ENCODE assay signal across 18 cellular contexts in the genomic region with DNA sequence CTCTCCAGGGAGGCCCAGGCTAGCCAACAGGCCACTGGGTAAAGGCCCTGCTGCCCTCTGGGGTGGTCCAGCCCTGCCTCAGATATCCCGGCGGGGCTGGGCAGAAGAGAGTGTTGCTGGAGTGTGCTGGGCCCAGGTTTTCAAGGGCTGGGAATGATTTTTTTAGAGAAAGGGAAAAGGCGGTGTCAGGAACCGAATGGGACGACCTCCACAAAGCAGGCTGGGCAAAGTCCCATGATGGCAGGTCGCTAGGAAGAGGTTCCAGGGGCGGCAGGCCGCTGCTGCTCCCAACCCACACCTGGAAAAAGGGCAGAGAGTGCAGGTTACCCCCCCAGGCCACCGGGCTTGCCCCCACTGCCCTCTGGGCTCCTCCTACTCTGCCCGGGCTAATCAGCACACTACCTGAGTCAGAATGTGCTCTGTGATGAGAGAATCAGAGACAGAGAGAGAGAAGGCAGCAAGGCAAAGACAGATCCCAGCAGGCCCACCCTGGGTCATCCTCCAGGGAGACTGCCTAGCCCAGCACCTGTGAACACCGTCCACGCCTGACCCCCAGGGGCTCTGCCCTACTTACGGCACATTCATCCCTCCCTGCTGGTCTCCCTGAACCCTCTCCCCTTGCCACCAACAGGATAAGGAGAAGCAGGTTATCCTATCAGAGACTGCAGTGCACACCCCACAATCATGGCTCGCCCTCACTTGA. TPM values are rescaled to one million over a fixed set of nuclear protein-coding genes. Genes with fewer than 3 reads are reported as not detected.
DNase-seq lines count a peak whose midpoint lies in the region; ATAC-seq, FAIRE-seq and TF ChIP-seq lines count a peak whose summit lies in the region.
"Had no signal": no experiment of that assay in that cellular context is flagged by ENCODE, and none has a peak within 500 bp of the region (broad histone marks: within the 10 kb centered on the region; RNA-seq: fewer than 3 reads in every experiment).

No MANE protein-coding gene starts in this region.

- H3K4me3 Mint-ChIP-seq in Calu3 (ENCODE audit: low read depth, unreplicated experiment) (peak overlapping the region; percentile 81), endodermal cell (peak overlapping the region; percentile 80)

- intact Hi-C loops in Calu3 (cut with micrococcal nuclease; ENCODE audit: unreplicated experiment): no loop called here

- H3K36me3 ChIP-seq in NT2/D1 (ENCODE audit: insufficient read depth, insufficient read length, low read length) (peaks cover 83% of the 10 kb centered on the region), endodermal cell (ENCODE audit: control insufficient read depth, insufficient read depth, low read length) (peaks cover 76% of the 10 kb centered on the region), osteoblast (ENCODE audit: insufficient read depth, low read length) (peaks cover 21% of the 10 kb centered on the region)

- H3K4me1 Mint-ChIP-seq in Calu3 (ENCODE audit: low read depth, unreplicated experiment): peaks cover 80% of the 10 kb centered on the region
- peaks cover 56% of the 10 kb centered on the region for H3K4me1 Mint-ChIP-seq in endodermal cell

- TF ChIP-seq CTCF in Calu3 (IDR thresholded peaks at IDR 0.05; ENCODE audit: unreplicated experiment) (no peak), endodermal cell (conservative IDR thresholded peaks at IDR 0.05) (no peak), osteoblast (IDR thresholded peaks at IDR 0.05; ENCODE audit: extremely low read depth, low read depth, low read length) (no peak)

- H2AFZ ChIP-seq in osteoblast (ENCODE audit: low read length): no peak overlapping the region

- H3K9me3 ChIP-seq in NT2/D1 (ENCODE audit: insufficient read depth, low read length): no peaks in the 10 kb centered on the region
- no peaks in the 10 kb centered on the region for H3K9me3 ChIP-seq in endodermal cell (ENCODE audit: control insufficient read depth, low read length)
- no peaks in the 10 kb centered on the region for H3K9me3 ChIP-seq in osteoblast (ENCODE audit: low read depth, low read length)
- H3K9me3 ChIP-seq: Caco-2, thoracic aorta had no signal

- DNase-seq in Calu3 (no peak), NT2/D1 (ENCODE audit: low read depth, low spot score) (no peak), endodermal cell (no peak), osteoblast (ENCODE audit: insufficient read length, low spot score, missing footprints) (peak; percentile 65), urothelium cell line (ENCODE audit: low spot score) (no peak), DMS153 treated with DMSO at 0.1 percent for 48 hours (lab: John Stamatoyannopoulos, UW; ENCODE audit: unreplicated experiment) (no peak), HuH-7 (ENCODE audit: low spot score) (no peak)
- DNase-seq: activated effector memory CD4-positive, alpha-beta T cell treated with Interleukin-2 at 50 U/mL for 16 hours; Caco-2; cerebellar nuclear complex; hippocampal formation; NCI-H1694 treated with DMSO at 0.1 percent for 48 hours; NCI-H69; SHP77 had no signal

- no peaks in the 10 kb centered on the region for H3K27me3 ChIP-seq in NT2/D1 (ENCODE audit: insufficient read depth, insufficient read length)
- no peaks in the 10 kb centered on the region for H3K27me3 ChIP-seq in endodermal cell (ENCODE audit: control insufficient read depth, insufficient read depth, low read length, poor library complexity, severe bottlenecking)
- no peaks in the 10 kb centered on the region for H3K27me3 ChIP-seq in osteoblast (ENCODE audit: insufficient read depth, low read length)

- 93 to 97% methylated on average over 7 to 14 of the region's 14 CpGs for WGBS in endodermal cell (ENCODE audit: insufficient coverage in 1 of 2, insufficient read length in 1 of 2), 2 experiments

- peak overlapping the region; percentile 32 for H3K9ac ChIP-seq in NT2/D1 (ENCODE audit: insufficient read length, low read depth)
- H3K9ac ChIP-seq in endodermal cell (ENCODE audit: extremely low read depth, low read length, poor library complexity, severe bottlenecking): no peak overlapping the region

- H3K27ac Mint-ChIP-seq in Calu3 (ENCODE audit: unreplicated experiment) (peak overlapping the region; percentile 93), endodermal cell (no peak overlapping the region)

- H3K36me3 Mint-ChIP-seq in Calu3 (ENCODE audit: insufficient read depth, unreplicated experiment) (peaks cover 72% of the 10 kb centered on the region), endodermal cell (ENCODE audit: low read depth) (peaks cover 68% of the 10 kb centered on the region)

- H3K27me3 Mint-ChIP-seq in Calu3 (ENCODE audit: unreplicated experiment) (no peaks in the 10 kb centered on the region), endodermal cell (ENCODE audit: insufficient read depth) (no peaks in the 10 kb centered on the region)

- H3K79me2 ChIP-seq in osteoblast (ENCODE audit: insufficient read depth, low read length): peaks cover 8% of the 10 kb centered on the region

- ATAC-seq in HG02798 (IDR thresholded peaks at IDR 0.05; ENCODE audit: poor library complexity, unreplicated experiment): no peak
- ATAC-seq: K562, sciatic nerve had no signal

- BruUV-seq in Calu3 (replicated peaks; lab: Mats Ljungman, UMichigan): no TSS peak

- H3K4me1 ChIP-seq in NT2/D1 (ENCODE audit: insufficient read depth, insufficient read length) (peaks cover 24% of the 10 kb centered on the region), endodermal cell (ENCODE audit: control insufficient read depth, insufficient read depth, low read length) (peaks cover 24% of the 10 kb centered on the region), osteoblast (ENCODE audit: insufficient read depth, low read length) (peaks cover 18% of the 10 kb centered on the region)

- H4K20me1 ChIP-seq in osteoblast (ENCODE audit: insufficient read depth, low read length): peaks cover 39% of the 10 kb centered on the region

- H3K4me2 ChIP-seq in osteoblast (ENCODE audit: insufficient read depth, low read length): no peak overlapping the region

- CTCF ChIA-PET in Calu3 (lab: Charles Lee): no interaction called here

- FAIRE-seq in urothelium cell line (lab: Jason Lieb, UNC): no peak
- FAIRE-seq: K562 had no signal

- no peaks in the 10 kb centered on the region for H3K9me3 Mint-ChIP-seq in Calu3 (ENCODE audit: low read depth, unreplicated experiment)
- no peaks in the 10 kb centered on the region for H3K9me3 Mint-ChIP-seq in endodermal cell

- no peak overlapping the region for H3K4me3 ChIP-seq in NT2/D1 (ENCODE audit: insufficient read length, low read depth)
- peak overlapping the region; percentile 91 for H3K4me3 ChIP-seq in endodermal cell (ENCODE audit: low read length)
- no peak overlapping the region for H3K4me3 ChIP-seq in osteoblast (ENCODE audit: insufficient read depth, low read length)
- H3K4me3 ChIP-seq: K562, thoracic aorta had no signal

- H3K27ac ChIP-seq in endodermal cell (ENCODE audit: low read depth, low read length) (no peak overlapping the region), osteoblast (ENCODE audit: low read depth, low read length) (no peak overlapping the region)

RNA-seq across cellular contexts. Expression of a gene that starts 4.6 kb away (rescaled TPM):
- 35.0 and 35.5 TPM in 2 replicates for total RNA-seq in Calu3 (2022)
- 10 to 100 TPM; 49.2 to 57.1 TPM for total RNA-seq in endodermal cell
- 65.0 TPM for polyA plus RNA-seq in endodermal cell (2013, experiment 1 of 2)
- polyA plus RNA-seq in endodermal cell (2013, experiment 2 of 2): 55.9 TPM
- total RNA-seq in osteoblast: 13.8 and 15.2 TPM in 2 replicates

RNA-seq across cellular contexts. Expression of a gene that starts 49.2 kb away (rescaled TPM):
- 6.2 and 7.5 TPM in 2 replicates for total RNA-seq in Calu3 (2022)
- total RNA-seq in endodermal cell: 1 to 10 TPM; 2.0 to 3.5 TPM
- 5.5 TPM for polyA plus RNA-seq in endodermal cell (2013, experiment 1 of 2)
- 4.4 TPM for polyA plus RNA-seq in endodermal cell (2013, experiment 2 of 2)
- total RNA-seq in osteoblast: 31.5 and 40.1 TPM in 2 replicates

RNA-seq across cellular contexts. Expression of a gene that starts 57.9 kb away (rescaled TPM):
- total RNA-seq in Calu3 (2022): 68.8 and 75.2 TPM in 2 replicates
- total RNA-seq in endodermal cell: 10 to 100 TPM; 79.9 to 93.5 TPM
- polyA plus RNA-seq in endodermal cell (2013, experiment 1 of 2): 79.6 TPM
- polyA plus RNA-seq in endodermal cell (2013, experiment 2 of 2): 64.9 TPM
- total RNA-seq in osteoblast: 68.0 and 71.0 TPM in 2 replicates
